Comparison of ENCODE assay signal across 8 cellular contexts in genomic region chr3:51391566-51392300, GRCh38. TPM values are rescaled to one million over a fixed set of nuclear protein-coding genes. Genes with fewer than 3 reads are reported as not detected.
DNase-seq lines count a peak whose midpoint lies in the region; ATAC-seq and TF ChIP-seq lines count a peak whose summit lies in the region.

No MANE protein-coding gene starts in this region.

- in situ Hi-C loops in GM18951 (cut with MboI; ENCODE audit: low sequenced_read_pairs, unreplicated experiment): loop anchor here (25.0 kb wide), 1 partner anchor 779 kb away; the partner anchor contains the start of genes CISH and MAPKAPK3

- no peaks in the 10 kb centered on the region for H3K27me3 ChIP-seq in dorsolateral prefrontal cortex
- no peaks in the 10 kb centered on the region for H3K27me3 ChIP-seq in lower lobe of right lung (ENCODE audit: low read depth)
- no peaks in the 10 kb centered on the region for H3K27me3 ChIP-seq in stomach

- H3K4me3 ChIP-seq in dorsolateral prefrontal cortex (peak overlapping the region; percentile 56 to 88 (median 74)), lower lobe of right lung (peak overlapping the region; percentile 79), stomach (peak overlapping the region; percentile 70 to 93 (median 85))

- H3K4me1 ChIP-seq in lower lobe of right lung: peaks cover 82% of the 10 kb centered on the region
- peaks cover 71 to 93% (median 92%) of the 10 kb centered on the region in 4 donors for H3K4me1 ChIP-seq in stomach

- TF ChIP-seq EP300 in stomach (IDR thresholded peaks at IDR 0.05): no peak

- DNase-seq in activated CD4-positive, CD25-positive, alpha-beta regulatory T cell treated with anti-CD3 and anti-CD28 coated beads, Interleukin-2, amount 50 U/mL, for 72 hours: peak; percentile 63
- DNase-seq in dorsolateral prefrontal cortex: peak in 1 of 10 donors; percentile 32
- peak; percentile 63 for DNase-seq in lower lobe of right lung
- DNase-seq in stomach: peak; percentile 34
- no peak for DNase-seq in NCI-H2107 (lab: John Stamatoyannopoulos, UW)

- intact Hi-C loops in dorsolateral prefrontal cortex (cut with DNase I) (loop anchor here (1.0 to 10.0 kb wide), 7 partner anchors 108 to 1037 kb away; partner anchors contain the start of genes TMEM115 (in 2 of the 2), CYB561D2 (in 1 of the 2), DCAF1 (in 1 of the 2) and DOCK3 (in 1 of the 2)), lower lobe of right lung (cut with DNase I) (no loop called here), stomach (cut with DNase I; ENCODE audit: low total_unique reads) (no loop called here)

- no peaks in the 10 kb centered on the region for H3K9me3 ChIP-seq in lower lobe of right lung
- no peaks in the 10 kb centered on the region for H3K9me3 ChIP-seq in stomach

- TF ChIP-seq CTCF in 22Rv1 (IDR thresholded peaks at IDR 0.05): no peak
- no peak for TF ChIP-seq CTCF in dorsolateral prefrontal cortex (IDR thresholded peaks at IDR 0.05 in 54 of 56, conservative IDR thresholded peaks at IDR 0.05 in 2 of 56; ENCODE audit: low read depth in 1 of 56, partially characterized antibody in 56 of 56)
- TF ChIP-seq CTCF in lower lobe of right lung (IDR thresholded peaks at IDR 0.05): no peak
- TF ChIP-seq CTCF in stomach (IDR thresholded peaks at IDR 0.05): no peak

- 1 to 4% (median 3%) methylated on average over 13 to 109 of the region's 109 CpGs for WGBS in stomach, 5 donors

- ATAC-seq in HG03196 (IDR thresholded peaks at IDR 0.05; ENCODE audit: unreplicated experiment) (peak; percentile 10), lower lobe of right lung (peak; percentile 0 to 11)

- H3K27ac ChIP-seq in 22Rv1: peak overlapping the region; percentile 89
- peak overlapping the region in 55 of 59 donors; percentile 38 to 96 (median 83) for H3K27ac ChIP-seq in dorsolateral prefrontal cortex
- H3K27ac ChIP-seq in lower lobe of right lung: peak overlapping the region; percentile 86
- H3K27ac ChIP-seq in stomach: peak overlapping the region; percentile 82 to 95 (median 93)

- TF ChIP-seq POLR2A in GM18951 (IDR thresholded peaks at IDR 0.05; ENCODE audit: extremely low read depth, insufficient read depth, insufficient read length) (peak; percentile 6), stomach (IDR thresholded peaks at IDR 0.05) (no peak)

- peaks cover 74% of the 10 kb centered on the region for H3K36me3 ChIP-seq in lower lobe of right lung
- peaks cover 55 to 71% (median 70%) of the 10 kb centered on the region in 4 donors for H3K36me3 ChIP-seq in stomach

RNA-seq across cellular contexts. Expression of gene RBM15B, which starts 0.6 kb away (rescaled TPM):
- 10 to 100 TPM; 15.0 to 22.9 (median 19.1) TPM for total RNA-seq in dorsolateral prefrontal cortex
- 24.3 TPM for total RNA-seq in lower lobe of right lung
- total RNA-seq in stomach: 10 to 100 TPM; 15.8 to 34.5 (median 18.3) TPM
- polyA plus RNA-seq in stomach: 10 to 100 TPM in 2 of 3 donors, 1 to 10 TPM in 1; 9.3 to 12.4 (median 10.5) TPM

RNA-seq across cellular contexts. Expression of gene MANF, which starts 6.6 kb away (rescaled TPM):
- total RNA-seq in dorsolateral prefrontal cortex (10 to 100 TPM; 12.0 to 80.8 (median 29.0) TPM), lower lobe of right lung (59.8 TPM), stomach (10 to 100 TPM in 3 of 5 donors, 1 to 10 TPM in 1, under 1 TPM in 1; 0.58 to 76.4 (median 30.4) TPM)
- polyA plus RNA-seq in stomach: 10 to 100 TPM; 31.8 to 57.9 (median 47.2) TPM

Comparison
In these comparisons a context has a peak if more than half of its experiments do, and no peak if none do; other contexts are left out.
1. intact Hi-C loops: an anchor here in dorsolateral prefrontal cortex (1.0 to 10.0 kb wide); none called in lower lobe of right lung and stomach.